2 cellular contexts compared by ENCODE assay signal in genomic region chr1:29105822-29106221, GRCh38.
TF ChIP-seq lines count a peak whose summit lies in the region.

No MANE protein-coding gene starts in this region.

TF ChIP-seq in K562, 482 proteins besides CTCF, POLR2A, EP300 and RAD21 (continued from another document and continues in another):
- no peak for TF ChIP-seq AFF4 (CRISPR knock-in tag; IDR thresholded peaks at IDR 0.05)
- no peak for TF ChIP-seq SMARCA4 (IDR thresholded peaks at IDR 0.05)
- no peak for TF ChIP-seq ZNF518B (CRISPR knock-in tag; IDR thresholded peaks at IDR 0.05)
- no peak for TF ChIP-seq SNRNP70 (optimal IDR thresholded peaks at IDR 0.05; ENCODE audit: low read depth, low read length)
- no peak for TF ChIP-seq NR2C2 (CRISPR knock-in tag; IDR thresholded peaks at IDR 0.05)
- peak; percentile 55 for TF ChIP-seq NR2C2 (tag; IDR thresholded peaks at IDR 0.05)
- no peak for TF ChIP-seq ZNF282 (CRISPR knock-in tag; IDR thresholded peaks at IDR 0.05)
- no peak for TF ChIP-seq GATAD2B (IDR thresholded peaks at IDR 0.05; ENCODE audit: borderline replicate concordance)
- no peak for TF ChIP-seq ETV5 (CRISPR knock-in tag; IDR thresholded peaks at IDR 0.05; ENCODE audit: low read depth)
- TF ChIP-seq EP400 (IDR thresholded peaks at IDR 0.05) = no peak
- TF ChIP-seq ZNF212 (CRISPR knock-in tag; IDR thresholded peaks at IDR 0.05) = no peak
- TF ChIP-seq ZBTB5 (IDR thresholded peaks at IDR 0.05) = no peak
- no peak for TF ChIP-seq ETV1 (tag; conservative IDR thresholded peaks at IDR 0.05; ENCODE audit: low read depth)
- no peak for TF ChIP-seq ZEB2 (IDR thresholded peaks at IDR 0.05)
- no peak for TF ChIP-seq TGIF2 (CRISPR knock-in tag; IDR thresholded peaks at IDR 0.05)
- no peak for TF ChIP-seq ZNF507 (tag; conservative IDR thresholded peaks at IDR 0.05)
- no peak for TF ChIP-seq PBX2 (CRISPR knock-in tag; IDR thresholded peaks at IDR 0.05; ENCODE audit: low read depth)
- TF ChIP-seq PBX2 (tag; conservative IDR thresholded peaks at IDR 0.05; ENCODE audit: low read depth) = peak; percentile 60
- TF ChIP-seq CAMTA2 (CRISPR knock-in tag; conservative IDR thresholded peaks at IDR 0.05) = no peak

TF ChIP-seq in HepG2, 621 proteins besides CTCF, POLR2A, EP300 and RAD21 (continued from another document and continues in another):
- TF ChIP-seq TIGD3 (CRISPR knock-in tag; IDR thresholded peaks at IDR 0.05; ENCODE audit: borderline replicate concordance) (no peak), ZNF329 (CRISPR knock-in tag; IDR thresholded peaks at IDR 0.05; ENCODE audit: low read depth) (no peak), ZNF558 (CRISPR knock-in tag; IDR thresholded peaks at IDR 0.05; ENCODE audit: borderline replicate concordance) (no peak), ZNF879 (CRISPR knock-in tag; IDR thresholded peaks at IDR 0.05) (no peak), E2F1 (CRISPR knock-in tag; IDR thresholded peaks at IDR 0.05) (no peak), ZMYM3 (CRISPR knock-in tag; IDR thresholded peaks at IDR 0.05) (peak; percentile 75), DNMT3B (CRISPR knock-in tag; conservative IDR thresholded peaks at IDR 0.05) (no peak), CHD2 (IDR thresholded peaks at IDR 0.05; ENCODE audit: low read depth, low read length) (no peak), MLX (CRISPR knock-in tag; IDR thresholded peaks at IDR 0.05) (no peak), AGO1 (IDR thresholded peaks at IDR 0.05; ENCODE audit: low read depth, low read length, poor library complexity, severe bottlenecking) (no peak), ZNF549 (CRISPR knock-in tag; IDR thresholded peaks at IDR 0.05) (no peak), ZNF710 (CRISPR knock-in tag; IDR thresholded peaks at IDR 0.05; ENCODE audit: borderline replicate concordance) (no peak), MXI1 (IDR thresholded peaks at IDR 0.05; ENCODE audit: borderline replicate concordance, low read depth, low read length) (no peak), SOX6 (IDR thresholded peaks at IDR 0.05) (no peak), SOX6 (CRISPR knock-in tag; IDR thresholded peaks at IDR 0.05) (peak; percentile 35; the same call in 1 of the 2 replicates), NCOR1 (IDR thresholded peaks at IDR 0.05; ENCODE audit: borderline replicate concordance, low read length) (no peak), NR2F1 (CRISPR knock-in tag; IDR thresholded peaks at IDR 0.05) (0 out of 4 replicates have a peak, but pooled peaks of 1 of the 2 experiments have one; percentile 15), ZNF652 (CRISPR knock-in tag; IDR thresholded peaks at IDR 0.05; ENCODE audit: borderline replicate concordance, low read depth) (no peak), CREB1 (IDR thresholded peaks at IDR 0.05) (no peak), CREB1 (CRISPR knock-in tag; IDR thresholded peaks at IDR 0.05) (0 out of 2 replicates have a peak, but pooled peaks have one; percentile 47), ZNF354B (CRISPR knock-in tag; IDR thresholded peaks at IDR 0.05) (no peak), ARID5B (CRISPR knock-in tag; IDR thresholded peaks at IDR 0.05) (peak; percentile 57), ZNF451 (CRISPR knock-in tag; IDR thresholded peaks at IDR 0.05) (no peak), ZNF552 (CRISPR knock-in tag; IDR thresholded peaks at IDR 0.05; ENCODE audit: borderline replicate concordance) (no peak), NCOA2 (CRISPR knock-in tag; IDR thresholded peaks at IDR 0.05) (peak; percentile 42; the same call in 1 of the 2 replicates), RFXANK (CRISPR knock-in tag; IDR thresholded peaks at IDR 0.05) (no peak), JARID2 (CRISPR knock-in tag; IDR thresholded peaks at IDR 0.05; ENCODE audit: insufficient replicate concordance) (no peak), MLXIP (CRISPR knock-in tag; IDR thresholded peaks at IDR 0.05; ENCODE audit: borderline replicate concordance) (no peak), ZBTB38 (CRISPR knock-in tag; IDR thresholded peaks at IDR 0.05) (no peak), GLI4 (CRISPR knock-in tag; IDR thresholded peaks at IDR 0.05; ENCODE audit: borderline replicate concordance) (no peak), NAIF1 (CRISPR knock-in tag; IDR thresholded peaks at IDR 0.05; ENCODE audit: borderline replicate concordance) (no peak), ZBTB10 (CRISPR knock-in tag; IDR thresholded peaks at IDR 0.05; ENCODE audit: borderline replicate concordance) (no peak), ZSCAN22 (CRISPR knock-in tag; IDR thresholded peaks at IDR 0.05) (no peak), ZBTB14 (CRISPR knock-in tag; IDR thresholded peaks at IDR 0.05) (no peak), EHMT2 (IDR thresholded peaks at IDR 0.05; ENCODE audit: borderline replicate concordance, low read depth, low read length) (no peak), ATM (IDR thresholded peaks at IDR 0.05; ENCODE audit: borderline replicate concordance) (no peak), MED1 (CRISPR knock-in tag; IDR thresholded peaks at IDR 0.05) (peak; percentile 32; the same call in 1 of the 2 replicates), ZGPAT (CRISPR knock-in tag; IDR thresholded peaks at IDR 0.05) (no peak), MAFG (CRISPR knock-in tag; IDR thresholded peaks at IDR 0.05) (no peak), ZNF580 (CRISPR knock-in tag; IDR thresholded peaks at IDR 0.05; ENCODE audit: borderline replicate concordance, low read depth) (no peak)
